Comparison of ENCODE assay signal across 18 cellular contexts in the genomic region with DNA sequence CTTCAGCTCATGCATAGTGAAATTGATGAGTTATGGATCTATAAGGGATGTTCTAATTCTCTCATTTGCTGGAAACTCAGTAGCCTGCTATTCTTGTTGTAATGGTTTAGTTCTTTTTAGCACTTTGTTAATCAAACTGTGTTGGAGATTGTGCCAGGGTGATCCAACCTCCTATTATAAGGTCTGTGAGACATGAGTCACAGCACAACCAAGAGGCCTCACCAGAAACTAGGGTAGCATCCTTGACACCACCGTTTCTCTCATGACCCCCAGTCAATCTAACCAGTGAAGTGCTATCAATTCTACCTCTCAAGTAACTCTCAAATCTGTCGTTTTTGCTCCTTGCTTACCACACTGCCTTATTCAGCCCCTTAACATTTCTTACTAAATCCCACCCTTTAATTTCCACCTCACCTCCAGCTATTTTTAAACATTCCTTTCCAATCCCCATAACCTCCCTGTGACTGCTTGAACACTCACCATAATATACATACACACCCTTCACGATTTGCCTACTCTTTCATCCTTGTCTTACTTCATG. TPM values are rescaled to one million over a fixed set of nuclear protein-coding genes. Genes with fewer than 3 reads are reported as not detected.
DNase-seq lines count a peak whose midpoint lies in the region; ATAC-seq and TF ChIP-seq lines count a peak whose summit lies in the region.
"Had no signal": no experiment of that assay in that cellular context is flagged by ENCODE, and none has a peak within 500 bp of the region (broad histone marks: within the 10 kb centered on the region; RNA-seq: fewer than 3 reads in every experiment).

No MANE protein-coding gene starts in this region.

- no peaks in the 10 kb centered on the region for H3K4me1 ChIP-seq in mucosa of descending colon (ENCODE audit: low read depth)
- H3K4me1 ChIP-seq: parathyroid adenoma had no signal

- no peak overlapping the region for H3K27ac ChIP-seq in coronary artery
- H3K27ac ChIP-seq: C4-2B, parathyroid adenoma had no signal

- no peak for TF ChIP-seq CTCF in mucosa of descending colon (IDR thresholded peaks at IDR 0.05)
- no peak for TF ChIP-seq CTCF in coronary artery (IDR thresholded peaks at IDR 0.05)

- no peaks in the 10 kb centered on the region for H3K9me3 ChIP-seq in mucosa of descending colon

- ATAC-seq in GM18502 (IDR thresholded peaks at IDR 0.05; ENCODE audit: poor library complexity, unreplicated experiment) (peak; percentile 60), HG02870 (IDR thresholded peaks at IDR 0.05; ENCODE audit: unreplicated experiment) (peak; percentile 51), mucosa of descending colon (peak; percentile 13), HG03095 (IDR thresholded peaks at IDR 0.05; ENCODE audit: unreplicated experiment) (no peak), HG02610 (IDR thresholded peaks at IDR 0.05; ENCODE audit: unreplicated experiment) (no peak)

- DNase-seq in astrocyte of the hippocampus (ENCODE audit: low read depth, low spot score): peak; percentile 40
- DNase-seq in mucosa of descending colon: no peak
- DNase-seq in iPS-NIHi11 (ENCODE audit: low spot score): no peak
- no peak for DNase-seq in coronary artery (ENCODE audit: low spot score)
- DNase-seq: activated CD4-positive, alpha-beta T cell treated with anti-CD3 and anti-CD28 coated beads for 4 hours; activated naive CD8-positive, alpha-beta T cell treated with anti-CD3 and anti-CD28 coated beads, Interleukin-2, amount 10 ng/mL, durations not matched to agents 7 days and 5 days; activated T-cell treated with anti-CD3 and anti-CD28 coated beads, Interleukin-2, amount 50 U/mL, for 1 hour; DMS79; head of caudate nucleus; NCI-H1048; NCI-H2171; SHP77 treated with DMSO at 0.1 percent for 48 hours had no signal

- H3K4me3 ChIP-seq in mucosa of descending colon (no peak overlapping the region), coronary artery (no peak overlapping the region)

- H3K36me3 ChIP-seq in mucosa of descending colon (ENCODE audit: low read depth): no peaks in the 10 kb centered on the region

- intact Hi-C loops in mucosa of descending colon (cut with DNase I, micrococcal nuclease): no loop called here

RNA-seq across cellular contexts. Expression of gene NUDT4, which starts 54.0 kb away (rescaled TPM):
- 100 to 1,000 TPM in 2 of 3 donors, 10 to 100 TPM in 1; 76.9 to 136 (median 121) TPM for total RNA-seq in mucosa of descending colon

Comparison
In these comparisons a context has a peak if more than half of its experiments do, and no peak if none do; other contexts are left out.
1. ATAC-seq: peak in GM18502 (single experiment), HG02870 (single experiment) and mucosa of descending colon (single experiment); none in HG03095 (single experiment) and HG02610 (single experiment).